11 cellular contexts compared by ENCODE assay signal in genomic region chr19:31408460-31409124, GRCh38. TPM values are rescaled to one million over a fixed set of nuclear protein-coding genes. Genes with fewer than 3 reads are reported as not detected.
DNase-seq lines count a peak whose midpoint lies in the region; TF ChIP-seq lines count a peak whose summit lies in the region.
"Had no signal": no experiment of that assay in that cellular context is flagged by ENCODE, and none has a peak within 500 bp of the region (broad histone marks: within the 10 kb centered on the region; RNA-seq: fewer than 3 reads in every experiment).

No MANE protein-coding gene starts in this region.

- no peak overlapping the region for H3K4me2 ChIP-seq in OCI-LY7 (ENCODE audit: low read length)

- H3K36me3 ChIP-seq in colonic mucosa (no peaks in the 10 kb centered on the region), OCI-LY7 (ENCODE audit: insufficient read depth, low read length) (no peaks in the 10 kb centered on the region)
- H3K36me3 ChIP-seq: spleen had no signal

- no peaks in the 10 kb centered on the region for H3K79me2 ChIP-seq in OCI-LY7 (ENCODE audit: insufficient read depth, low read depth, low read length)

- no peak overlapping the region for H2AFZ ChIP-seq in OCI-LY7 (ENCODE audit: low read length)

- DNase-seq in AG08395 (ENCODE audit: low spot score): peak; percentile 87
- DNase-seq in LHCN-M2 (ENCODE audit: low read depth): peak; percentile 89
- no peak for DNase-seq in colonic mucosa
- DNase-seq in kidney glomerular epithelial cell (lab: John Stamatoyannopoulos, UW): peak; percentile 65
- DNase-seq in HPDE6-E6E7 (ENCODE audit: extremely low spot score): no peak
- no peak for DNase-seq in pons (ENCODE audit: low spot score)
- no peak for DNase-seq in NCI-H1436 (lab: John Stamatoyannopoulos, UW)
- no peak for DNase-seq in OCI-LY7 (ENCODE audit: low spot score)
- DNase-seq: activated CD4-positive, alpha-beta T cell treated with anti-CD3 and anti-CD28 coated beads for 36 hours; anterior cingulate cortex; spleen had no signal

- H3K4me1 ChIP-seq in colonic mucosa (no peaks in the 10 kb centered on the region), OCI-LY7 (ENCODE audit: insufficient read depth, low read length, poor library complexity, severe bottlenecking) (no peaks in the 10 kb centered on the region)
- H3K4me1 ChIP-seq: spleen had no signal

- no peaks in the 10 kb centered on the region for H3K9me2 ChIP-seq in OCI-LY7 (ENCODE audit: insufficient read depth, low read length)

- H3K27ac ChIP-seq in colonic mucosa (peak overlapping the region; percentile 7), OCI-LY7 (ENCODE audit: low read depth, low read length, poor library complexity, severe bottlenecking) (no peak overlapping the region)
- H3K27ac ChIP-seq: spleen had no signal

- no peaks in the 10 kb centered on the region for H4K20me1 ChIP-seq in OCI-LY7 (ENCODE audit: insufficient read depth, low read length)

- H3K9ac ChIP-seq in colonic mucosa (ENCODE audit: low read depth in 2 of 2, low read length in 2 of 2): no peak overlapping the region

- TF ChIP-seq CTCF in colonic mucosa (IDR thresholded peaks at IDR 0.05): no peak
- no peak for TF ChIP-seq CTCF in OCI-LY7 (conservative IDR thresholded peaks at IDR 0.05; ENCODE audit: low read length)

- intact Hi-C loops in colonic mucosa (cut with DNase I): no loop called here
- intact Hi-C loops in OCI-LY7 (cut with micrococcal nuclease; ENCODE audit: unreplicated experiment): no loop called here

- BruUV-seq in OCI-LY7 (replicated peaks; lab: Mats Ljungman, UMichigan): no TSS peak

- POLR2A ChIA-PET in OCI-LY7 (lab: Charles Lee): no interaction called here

- H3K4me3 ChIP-seq in colonic mucosa (no peak overlapping the region), OCI-LY7 (ENCODE audit: low read depth, low read length, poor library complexity, severe bottlenecking) (no peak overlapping the region)
- H3K4me3 ChIP-seq: spleen had no signal

- CTCF ChIA-PET in OCI-LY7 (lab: Charles Lee; ENCODE audit: unreplicated experiment): no interaction called here

- H3K9me3 ChIP-seq in colonic mucosa: no peaks in the 10 kb centered on the region
- no peaks in the 10 kb centered on the region for H3K9me3 ChIP-seq in OCI-LY7 (ENCODE audit: low read length)
- H3K9me3 ChIP-seq: spleen had no signal

- no peaks in the 10 kb centered on the region for H3K27me3 ChIP-seq in colonic mucosa
- H3K27me3 ChIP-seq: spleen had no signal

RNA-seq across cellular contexts. Expression of gene TSHZ3, which starts 59.4 kb away (rescaled TPM):
- 14.3 and 17.8 TPM in 2 replicates for total RNA-seq in LHCN-M2 (2014; rRNA removed)
- polyA plus RNA-seq in LHCN-M2 (2012): 9.0 TPM
- 1 to 10 TPM; 1.3 to 5.1 TPM for total RNA-seq in colonic mucosa
- total RNA-seq in OCI-LY7 (2014; rRNA removed; shearing (Covaris generic)): not detected in 2 replicates
- total RNA-seq in OCI-LY7 (2022): not detected in 2 replicates

Comparison
In these comparisons a context has a peak if more than half of its experiments do, and no peak if none do; other contexts are left out.
1. DNase-seq: peak in AG08395 (single experiment), LHCN-M2 (single experiment) and kidney glomerular epithelial cell (single experiment); none in colonic mucosa (single experiment), HPDE6-E6E7 (single experiment), pons (single experiment), NCI-H1436 (single experiment) and OCI-LY7 (single experiment).